ENCODE assay signal across 22 cellular contexts in the genomic region with DNA sequence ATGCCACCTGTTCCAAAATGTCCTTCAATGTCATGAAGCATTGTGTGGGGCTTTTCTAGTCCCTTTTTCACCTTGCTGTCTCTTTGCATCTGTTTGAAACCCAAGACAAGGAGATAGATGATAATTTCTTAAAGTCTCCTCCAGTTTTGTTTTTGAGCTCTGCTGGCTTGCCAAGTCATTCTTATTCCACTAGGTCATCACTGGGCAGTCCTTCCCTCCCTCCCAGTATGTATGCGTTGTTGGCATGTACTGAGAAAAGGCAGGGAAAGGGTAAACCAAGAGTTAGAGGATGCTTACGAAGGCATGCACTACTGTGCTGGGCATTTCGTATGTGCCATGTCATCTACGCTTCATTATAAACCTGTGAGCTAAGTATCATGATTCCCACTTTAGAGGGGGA.
DNase-seq lines count a peak whose midpoint lies in the region; ATAC-seq and TF ChIP-seq lines count a peak whose summit lies in the region.
"Had no signal": no experiment of that assay in that cellular context is flagged by ENCODE, and none has a peak within 500 bp of the region (broad histone marks: within the 10 kb centered on the region; RNA-seq: fewer than 3 reads in every experiment).

No MANE protein-coding gene starts in this region.

- H3K4me1 ChIP-seq in tibial artery (peaks cover 0 to 86% (median 58%) of the 10 kb centered on the region in 4 donors), SJCRH30 (no peaks in the 10 kb centered on the region)

- no peak for TF ChIP-seq CTCF in brain microvascular endothelial cell (IDR thresholded peaks at IDR 0.05; ENCODE audit: low read depth, low read length, missing control alignments)
- no peak for TF ChIP-seq CTCF in tibial artery (IDR thresholded peaks at IDR 0.05)
- no peak for TF ChIP-seq CTCF in GM20000 (IDR thresholded peaks at IDR 0.05; ENCODE audit: extremely low read depth, missing control alignments)

- H3K9me3 ChIP-seq in tibial artery, result no peaks in the 10 kb centered on the region
- no peaks in the 10 kb centered on the region for H3K9me3 ChIP-seq in SJCRH30 (replicated peaks)
- H3K9me3 ChIP-seq: BE2C, right atrium auricular region had no signal

- H3K27me3 ChIP-seq in brain microvascular endothelial cell (replicated peaks) (no peaks in the 10 kb centered on the region), tibial artery (no peaks in the 10 kb centered on the region), SJCRH30 (no peaks in the 10 kb centered on the region)
- H3K27me3 ChIP-seq: BE2C, right atrium auricular region had no signal

- H3K27me3 Mint-ChIP-seq in activated T-helper 17 cell treated with anti-CD3 and anti-CD28 coated beads, Interleukin-2, amount 50 U/mL, for 72 hours, result no peaks in the 10 kb centered on the region

- H3K27ac ChIP-seq in brain microvascular endothelial cell (no peak overlapping the region), tibial artery (peak overlapping the region; percentile 64 to 70), SJCRH30 (no peak overlapping the region)
- H3K27ac ChIP-seq: right atrium auricular region had no signal

- in situ Hi-C loops in brain microvascular endothelial cell (cut with HindIII; ENCODE audit: low pct_ligation_motif_present, low sequenced_read_pairs), result no loop called here

- no peaks in the 10 kb centered on the region for H3K36me3 ChIP-seq in brain microvascular endothelial cell (replicated peaks)
- no peaks in the 10 kb centered on the region for H3K36me3 ChIP-seq in tibial artery
- H3K36me3 ChIP-seq in SJCRH30, result no peaks in the 10 kb centered on the region
- H3K36me3 ChIP-seq: BE2C, right atrium auricular region had no signal

- H3K27ac Mint-ChIP-seq in activated T-helper 17 cell treated with anti-CD3 and anti-CD28 coated beads, Interleukin-2, amount 50 U/mL, for 72 hours, result no peak overlapping the region
- H3K27ac Mint-ChIP-seq: dendritic cell treated with granulocyte-macrophage colony-stimulating factor and Interleukin-4, amounts not matched to agents 40 ng/mL and 50 ng/mL, for 4 days had no signal

- H3K36me3 Mint-ChIP-seq in activated T-helper 17 cell treated with anti-CD3 and anti-CD28 coated beads, Interleukin-2, amount 50 U/mL, for 72 hours (ENCODE audit: low read depth), result no peaks in the 10 kb centered on the region

- DNase-seq in HCEC 1CT (peak; percentile 70), brain microvascular endothelial cell (peak; percentile 49), iris pigment epithelial cell (ENCODE audit: low read depth) (peak; percentile 74), tibial artery (no peak), cardiac septum (ENCODE audit: low spot score) (no peak), GM20000 (ENCODE audit: low spot score) (no peak), SJCRH30 (no peak)
- DNase-seq: activated gamma-delta T cell treated with Interleukin-2 at 50 U/mL for 16 hours, anterior cingulate cortex, BE2C, Calu3, GDM1, hippocampal formation, kidney, mesendoderm, NCI-H2029 treated with DMSO at 0.1 percent for 48 hours, NCI-H524 treated with DMSO at 0.1 percent for 48 hours, SIG-M5, T-helper 9 cell had no signal

- no peak overlapping the region for H3K4me3 Mint-ChIP-seq in activated T-helper 17 cell treated with anti-CD3 and anti-CD28 coated beads, Interleukin-2, amount 50 U/mL, for 72 hours
- H3K4me3 Mint-ChIP-seq: dendritic cell treated with granulocyte-macrophage colony-stimulating factor and Interleukin-4, amounts not matched to agents 40 ng/mL and 50 ng/mL, for 4 days had no signal

- intact Hi-C loops in tibial artery (cut with DNase I; ENCODE audit: low total_unique reads), result no loop called here
- intact Hi-C loops in cardiac septum (cut with DNase I), result no loop called here

- no peak overlapping the region for H3K4me3 ChIP-seq in brain microvascular endothelial cell (ENCODE audit: low read depth, low read length)
- H3K4me3 ChIP-seq in tibial artery, result no peak overlapping the region
- no peak overlapping the region for H3K4me3 ChIP-seq in SJCRH30
- H3K4me3 ChIP-seq: right atrium auricular region had no signal

- ATAC-seq in activated T-helper 17 cell treated with anti-CD3 and anti-CD28 coated beads, Interleukin-2, amount 50 U/mL, for 72 hours (replicated peaks), result no peak

- no peaks in the 10 kb centered on the region for H3K9me3 Mint-ChIP-seq in activated T-helper 17 cell treated with anti-CD3 and anti-CD28 coated beads, Interleukin-2, amount 50 U/mL, for 72 hours
- H3K9me3 Mint-ChIP-seq: dendritic cell treated with granulocyte-macrophage colony-stimulating factor and Interleukin-4, amounts not matched to agents 40 ng/mL and 50 ng/mL, for 4 days had no signal

- H3K4me1 Mint-ChIP-seq in activated T-helper 17 cell treated with anti-CD3 and anti-CD28 coated beads, Interleukin-2, amount 50 U/mL, for 72 hours, result no peaks in the 10 kb centered on the region

Comparison
In these comparisons a context has a peak if more than half of its experiments do, and no peak if none do; other contexts are left out.
1. DNase-seq: peak in HCEC 1CT (single experiment), brain microvascular endothelial cell (single experiment) and iris pigment epithelial cell (single experiment); none in tibial artery (0 of 2), cardiac septum (single experiment), GM20000 (single experiment) and SJCRH30 (0 of 2).
2. H3K27ac ChIP-seq: peak in tibial artery (2 of 2); none in brain microvascular endothelial cell (single experiment) and SJCRH30 (single experiment).